Comparison of ENCODE assay signal across 19 cellular contexts in genomic region chr17:74260525-74260850, GRCh38. TPM values are rescaled to one million over a fixed set of nuclear protein-coding genes. Genes with fewer than 3 reads are reported as not detected.
DNase-seq lines count a peak whose midpoint lies in the region; ATAC-seq and TF ChIP-seq lines count a peak whose summit lies in the region.
"Had no signal": no experiment of that assay in that cellular context is flagged by ENCODE, and none has a peak within 500 bp of the region (broad histone marks: within the 10 kb centered on the region; RNA-seq: fewer than 3 reads in every experiment).

No MANE protein-coding gene starts in this region.

- TF ChIP-seq CTCF in brain (conservative IDR thresholded peaks at IDR 0.05): no peak

- ATAC-seq in stimulated activated effector memory CD8-positive, alpha-beta T cell treated with anti-CD3 and anti-CD28 coated beads, Interleukin-12 subunit alpha, Interleukin-12 subunit beta, amount 100 ng/mL, for 72 hours: no peak
- no peak for ATAC-seq in HG03442 (IDR thresholded peaks at IDR 0.05; ENCODE audit: unreplicated experiment)
- ATAC-seq: Right ventricle myocardium inferior had no signal

- H3K9me3 Mint-ChIP-seq in brain: no peaks in the 10 kb centered on the region
- H3K9me3 Mint-ChIP-seq in stimulated activated effector memory CD8-positive, alpha-beta T cell treated with anti-CD3 and anti-CD28 coated beads, Interleukin-12 subunit alpha, Interleukin-12 subunit beta, amount 100 ng/mL, for 72 hours: no peaks in the 10 kb centered on the region
- H3K9me3 Mint-ChIP-seq: CD4-positive, alpha-beta T cell had no signal

- peaks cover 19% of the 10 kb centered on the region for H3K4me1 Mint-ChIP-seq in brain
- H3K4me1 Mint-ChIP-seq in stimulated activated effector memory CD8-positive, alpha-beta T cell treated with anti-CD3 and anti-CD28 coated beads, Interleukin-12 subunit alpha, Interleukin-12 subunit beta, amount 100 ng/mL, for 72 hours: peaks cover 5% of the 10 kb centered on the region

- peak; percentile 48 for DNase-seq in DMS 273 (lab: John Stamatoyannopoulos, UW; ENCODE audit: unreplicated experiment)
- no peak for DNase-seq in DMS 273 treated with DMSO at 0.1 percent for 48 hours (lab: John Stamatoyannopoulos, UW)
- peak; percentile 62 for DNase-seq in iPS-NIHi11 (ENCODE audit: low spot score)
- no peak for DNase-seq in stimulated activated effector memory CD8-positive, alpha-beta T cell treated with anti-CD3 and anti-CD28 coated beads, Interleukin-12 subunit alpha, Interleukin-12 subunit beta, amount 100 ng/mL, for 72 hours (ENCODE audit: low spot score in 2 of 2)
- no peak for DNase-seq in A172 (ENCODE audit: low spot score)
- DNase-seq in NCI-H146 (lab: John Stamatoyannopoulos, UW): no peak
- DNase-seq: Caco-2; CD4-positive, alpha-beta T cell; EL; HCEC 1CT; MM.1S; NCI-H1092; NCI-H2081 had no signal

- H3K4me3 Mint-ChIP-seq in brain: no peak overlapping the region
- H3K4me3 Mint-ChIP-seq in stimulated activated effector memory CD8-positive, alpha-beta T cell treated with anti-CD3 and anti-CD28 coated beads, Interleukin-12 subunit alpha, Interleukin-12 subunit beta, amount 100 ng/mL, for 72 hours: no peak overlapping the region
- H3K4me3 Mint-ChIP-seq: CD4-positive, alpha-beta T cell had no signal

- peak overlapping the region in 4 of 5 experiments; percentile 48 to 83 (median 66) for H3K27ac Mint-ChIP-seq in brain
- H3K27ac Mint-ChIP-seq in stimulated activated effector memory CD8-positive, alpha-beta T cell treated with anti-CD3 and anti-CD28 coated beads, Interleukin-12 subunit alpha, Interleukin-12 subunit beta, amount 100 ng/mL, for 72 hours: peak overlapping the region; percentile 43
- H3K27ac Mint-ChIP-seq: CD4-positive, alpha-beta T cell had no signal

- peaks cover 5% of the 10 kb centered on the region for H3K36me3 Mint-ChIP-seq in brain
- H3K36me3 Mint-ChIP-seq in stimulated activated effector memory CD8-positive, alpha-beta T cell treated with anti-CD3 and anti-CD28 coated beads, Interleukin-12 subunit alpha, Interleukin-12 subunit beta, amount 100 ng/mL, for 72 hours: no peaks in the 10 kb centered on the region

- H3K27me3 Mint-ChIP-seq in brain: no peaks in the 10 kb centered on the region
- H3K27me3 Mint-ChIP-seq: CD4-positive, alpha-beta T cell had no signal

RNA-seq across cellular contexts. Expression of gene DNAI2, which starts 13.5 kb away (rescaled TPM):
- polyA plus RNA-seq in brain (ENCODE audit: insufficient read depth, low read depth, low replicate concordance): 0.56 TPM
- total RNA-seq in A172 (2014; rRNA removed; shearing (Covaris generic)): not detected in 2 replicates
- total RNA-seq: Caco-2, LHCN-M2, NCI-H460, Right ventricle myocardium inferior had no signal
- polyA plus RNA-seq: AG04450 had no signal

RNA-seq across cellular contexts. Expression of gene TTYH2, which starts 47.1 kb away (rescaled TPM):
- polyA plus RNA-seq in brain (ENCODE audit: insufficient read depth, low read depth, low replicate concordance): 91.1 TPM
- 0.72 and 1.3 TPM in 2 replicates for total RNA-seq in A172 (2014; rRNA removed; shearing (Covaris generic))

RNA-seq across cellular contexts. Expression of gene RPL38, which starts 57.0 kb away (rescaled TPM):
- 4,253 TPM for polyA plus RNA-seq in brain (ENCODE audit: insufficient read depth, low read depth, low replicate concordance)
- 351 and 1,058 TPM in 2 replicates for total RNA-seq in A172 (2014; rRNA removed; shearing (Covaris generic))

Comparison
In these comparisons a context has a peak if more than half of its experiments do, and no peak if none do; other contexts are left out.
1. DNase-seq: peak in DMS 273 (single experiment) and iPS-NIHi11 (single experiment); none in DMS 273 treated with DMSO at 0.1 percent for 48 hours (single experiment), stimulated activated effector memory CD8-positive, alpha-beta T cell treated with anti-CD3 and anti-CD28 coated beads, Interleukin-12 subunit alpha, Interleukin-12 subunit beta, amount 100 ng/mL, for 72 hours (0 of 2), A172 (single experiment) and NCI-H146 (single experiment).